10 cellular contexts compared by ENCODE assay signal in genomic region chr1:148459694-148460093, GRCh38. TPM values are rescaled to one million over a fixed set of nuclear protein-coding genes. Genes with fewer than 3 reads are reported as not detected.
DNase-seq lines count a peak whose midpoint lies in the region; ATAC-seq and TF ChIP-seq lines count a peak whose summit lies in the region.
"Not testable (repeated sequence)": the region's sequence is repeated elsewhere in the genome, so short reads cannot be mapped to it uniquely, and the experiment has no call there.
"Had no signal": no experiment of that assay in that cellular context is flagged by ENCODE, and none has a peak within 500 bp of the region (broad histone marks: within the 10 kb centered on the region; RNA-seq: fewer than 3 reads in every experiment).

No MANE protein-coding gene starts in this region.

- H3K27ac Mint-ChIP-seq in HFFc6; activated T-helper 17 cell treated with anti-CD3 and anti-CD28 coated beads, Interleukin-2, amount 50 U/mL, for 72 hours: not testable (repeated sequence)
- H3K27ac Mint-ChIP-seq in naive B cell, result peak overlapping the region in 2 of 6 donors; percentile 72 to 94
- peak overlapping the region; percentile 85 for H3K27ac Mint-ChIP-seq in stimulated activated memory B cell treated with anti-CD40 and anti-IgM and Interleukin-4, amounts not matched to agents 10 μg/mL and 1 μg/mL and 100 μg/mL, for 72 hours

- not testable (repeated sequence) for TF ChIP-seq CTCF in HFFc6 (IDR thresholded peaks at IDR 0.05); coronary artery (IDR thresholded peaks at IDR 0.05); right atrium auricular region (IDR thresholded peaks at IDR 0.05)

- peak overlapping the region; percentile 58 to 73 (median 68) for H3K4me3 ChIP-seq in BLaER1 treated with 17β-estradiol and CSF1 and Interleukin-3, amounts not matched to agents 10 nM and 100 nM
- H3K4me3 ChIP-seq in SJCRH30 (peak overlapping the region; percentile 66), coronary artery (peak overlapping the region; percentile 88), right atrium auricular region (peak overlapping the region; percentile 53 to 67)

- DNase-seq in HFFc6; SJCRH30; coronary artery (ENCODE audit: low spot score); right atrium auricular region (ENCODE audit: low spot score); naive B cell: not testable (repeated sequence)

- not testable (repeated sequence) for H3K36me3 Mint-ChIP-seq in HFFc6 (ENCODE audit: low read depth); activated T-helper 17 cell treated with anti-CD3 and anti-CD28 coated beads, Interleukin-2, amount 50 U/mL, for 72 hours (ENCODE audit: low read depth); naive B cell; stimulated activated memory B cell treated with anti-CD40 and anti-IgM and Interleukin-4, amounts not matched to agents 10 μg/mL and 1 μg/mL and 100 μg/mL, for 72 hours

- not testable (repeated sequence) for H3K27me3 Mint-ChIP-seq in HFFc6 (ENCODE audit: insufficient read depth); activated T-helper 17 cell treated with anti-CD3 and anti-CD28 coated beads, Interleukin-2, amount 50 U/mL, for 72 hours; naive B cell; stimulated activated memory B cell treated with anti-CD40 and anti-IgM and Interleukin-4, amounts not matched to agents 10 μg/mL and 1 μg/mL and 100 μg/mL, for 72 hours

- not testable (repeated sequence) for H3K9me3 ChIP-seq in BLaER1 treated with 17β-estradiol and CSF1 and Interleukin-3, amounts not matched to agents 10 nM and 100 nM (replicated peaks in 1 of 11); SJCRH30 (replicated peaks); right atrium auricular region

- peak overlapping the region in 2 of 11 experiments; percentile 37 to 51; a peak in 1 of 22 replicates for H3K4me2 ChIP-seq in BLaER1 treated with 17β-estradiol and CSF1 and Interleukin-3, amounts not matched to agents 10 nM and 100 nM

- not testable (repeated sequence) for H3K36me3 ChIP-seq in BLaER1 treated with 17β-estradiol and CSF1 and Interleukin-3, amounts not matched to agents 10 nM and 100 nM; SJCRH30; right atrium auricular region

- not testable (repeated sequence) for H3K27me3 ChIP-seq in BLaER1 treated with 17β-estradiol and CSF1 and Interleukin-3, amounts not matched to agents 10 nM and 100 nM; SJCRH30; right atrium auricular region

- not testable (repeated sequence) for H4K20me1 ChIP-seq in BLaER1 treated with 17β-estradiol and CSF1 and Interleukin-3, amounts not matched to agents 10 nM and 100 nM

- peak overlapping the region; percentile 49; the same call in 1 of the 2 replicates for H3K4me3 Mint-ChIP-seq in HFFc6
- peak overlapping the region; percentile 39 for H3K4me3 Mint-ChIP-seq in activated T-helper 17 cell treated with anti-CD3 and anti-CD28 coated beads, Interleukin-2, amount 50 U/mL, for 72 hours
- H3K4me3 Mint-ChIP-seq in naive B cell, result peak overlapping the region in 7 of 8 donors; percentile 55 to 97 (median 83)
- H3K4me3 Mint-ChIP-seq in stimulated activated memory B cell treated with anti-CD40 and anti-IgM and Interleukin-4, amounts not matched to agents 10 μg/mL and 1 μg/mL and 100 μg/mL, for 72 hours, result peak overlapping the region; percentile 23

- H3K9ac ChIP-seq in BLaER1 treated with 17β-estradiol and CSF1 and Interleukin-3, amounts not matched to agents 10 nM and 100 nM, result peak overlapping the region in 8 of 11 experiments; percentile 78 to 83 (median 81); a peak in 14 of 22 replicates

- H3K4me1 ChIP-seq in BLaER1 treated with 17β-estradiol and CSF1 and Interleukin-3, amounts not matched to agents 10 nM and 100 nM; SJCRH30; right atrium auricular region: not testable (repeated sequence)

- H3K9me3 Mint-ChIP-seq in HFFc6; activated T-helper 17 cell treated with anti-CD3 and anti-CD28 coated beads, Interleukin-2, amount 50 U/mL, for 72 hours; naive B cell; stimulated activated memory B cell treated with anti-CD40 and anti-IgM and Interleukin-4, amounts not matched to agents 10 μg/mL and 1 μg/mL and 100 μg/mL, for 72 hours: not testable (repeated sequence)

- peak overlapping the region in 7 of 11 experiments; percentile 79 to 83 (median 82); a peak in 11 of 22 replicates for H3K27ac ChIP-seq in BLaER1 treated with 17β-estradiol and CSF1 and Interleukin-3, amounts not matched to agents 10 nM and 100 nM
- H3K27ac ChIP-seq in SJCRH30 (peak overlapping the region; percentile 40; the same call in 1 of the 2 replicates), coronary artery (peak overlapping the region in 1 of 2 donors; percentile 93), right atrium auricular region (peak overlapping the region; percentile 70 to 82)

- H3K4me1 Mint-ChIP-seq in HFFc6 (ENCODE audit: low read depth); activated T-helper 17 cell treated with anti-CD3 and anti-CD28 coated beads, Interleukin-2, amount 50 U/mL, for 72 hours; naive B cell; stimulated activated memory B cell treated with anti-CD40 and anti-IgM and Interleukin-4, amounts not matched to agents 10 μg/mL and 1 μg/mL and 100 μg/mL, for 72 hours: not testable (repeated sequence)

- ATAC-seq in activated T-helper 17 cell treated with anti-CD3 and anti-CD28 coated beads, Interleukin-2, amount 50 U/mL, for 72 hours (replicated peaks); naive B cell (ENCODE audit: low read depth in 2 of 2); stimulated activated memory B cell treated with anti-CD40 and anti-IgM and Interleukin-4, amounts not matched to agents 10 μg/mL and 1 μg/mL and 100 μg/mL, for 72 hours: not testable (repeated sequence)

RNA-seq across cellular contexts. Expression of gene PPIAL4G, which starts 23.4 kb away (rescaled TPM):
- not detected for total RNA-seq in HFFc6 (2021; fragmentation: NEBNext Ultra II Directional; extraction: Animal tissue kit (Norgen Biotek cat#: 25700))
- not detected in 2 replicates for total RNA-seq in SJCRH30 (2014; rRNA removed; shearing (Covaris generic))
- total RNA-seq in activated T-helper 17 cell treated with anti-CD3 and anti-CD28 coated beads, Interleukin-2, amount 50 U/mL, for 72 hours, result under 1 TPM; 0.15 to 0.40 TPM
- total RNA-seq in right atrium auricular region, result not detected
- polyA plus RNA-seq in naive B cell (ENCODE audit: low read depth in 6 of 6), result under 1 TPM in 2 of 6 donors, not detected in 4; 0.07 to 0.08 TPM
- total RNA-seq: foreskin keratinocyte, neural crest cell had no signal
- polyA plus RNA-seq: foreskin keratinocyte had no signal

Comparison
In these comparisons a context has a peak if more than half of its experiments do, and no peak if none do; other contexts are left out.
1. H3K4me3 Mint-ChIP-seq: peak in every context shown above with its lines; median percentile 83 in naive B cell; 49 in HFFc6; 39 in activated T-helper 17 cell treated with anti-CD3 and anti-CD28 coated beads, Interleukin-2, amount 50 U/mL, for 72 hours; 23 in stimulated activated memory B cell treated with anti-CD40 and anti-IgM and Interleukin-4, amounts not matched to agents 10 μg/mL and 1 μg/mL and 100 μg/mL, for 72 hours.